Comparison of ENCODE assay signal across 25 cellular contexts in genomic region chr2:240379089-240379636, GRCh38.
"Had no signal": no experiment of that assay in that cellular context is flagged by ENCODE, and none has a peak within 500 bp of the region (broad histone marks: within the 10 kb centered on the region; RNA-seq: fewer than 3 reads in every experiment).

No MANE protein-coding gene starts in this region.

- H3K4me1 Mint-ChIP-seq: activated CD4-positive, alpha-beta memory T cell treated with anti-CD3 and anti-CD28 coated beads, Interleukin-2, amount 10 ng/mL, durations not matched to agents 7 days and 5 days; activated T-helper 17 cell treated with anti-CD3 and anti-CD28 coated beads, Interleukin-2, amount 50 U/mL, for 72 hours; brain; central memory CD8-positive, alpha-beta T cell had no signal

- DNase-seq: activated CD4-positive, alpha-beta memory T cell treated with anti-CD3 and anti-CD28 coated beads, Interleukin-2, amount 10 ng/mL, durations not matched to agents 7 days and 5 days; activated CD4-positive, alpha-beta T cell treated with anti-CD3 and anti-CD28 coated beads, Interleukin-2, amount 50 U/mL, for 1 hour; activated CD4-positive, CD25-positive, alpha-beta regulatory T cell; activated gamma-delta T cell; activated naive CD4-positive, alpha-beta T cell treated with anti-CD3 and anti-CD28 coated beads for 36 hours; activated T-cell treated with anti-CD3 and anti-CD28 coated beads for 4 hours; activated T-cell treated with anti-CD3 and anti-CD28 coated beads, Interleukin-2, amount 50 U/mL, for 48 hours; amygdala; NCI-H1048; NCI-H146; NCI-H187 treated with DMSO at 0.1 percent for 48 hours; NCI-H2081 treated with DMSO at 0.1 percent for 48 hours; NCI-H446; NCI-H524; PC-3; SHP77 treated with DMSO at 0.1 percent for 48 hours; T1000 had no signal

- FAIRE-seq: astrocyte, RCC 7860, TTC549 had no signal

- H3K4me3 Mint-ChIP-seq: activated CD4-positive, alpha-beta memory T cell treated with anti-CD3 and anti-CD28 coated beads, Interleukin-2, amount 10 ng/mL, durations not matched to agents 7 days and 5 days; activated naive CD4-positive, alpha-beta T cell treated with anti-CD3 and anti-CD28 coated beads for 36 hours; activated naive CD8-positive, alpha-beta T cell; activated T-helper 17 cell treated with anti-CD3 and anti-CD28 coated beads, Interleukin-2, amount 50 U/mL, for 72 hours; brain; central memory CD8-positive, alpha-beta T cell; T-helper 1 cell treated with Interleukin-12 subunit alpha and Interleukin-12 subunit beta and Interleukin-4 antibody, amounts not matched to agents 30 μg/mL and 1 μg/mL, for 36 hours had no signal

- ATAC-seq: activated T-helper 17 cell treated with anti-CD3 and anti-CD28 coated beads, Interleukin-2, amount 50 U/mL, for 72 hours; PC-3 had no signal

- H3K36me3 Mint-ChIP-seq: activated naive CD8-positive, alpha-beta T cell had no signal

- H3K27ac Mint-ChIP-seq: activated CD4-positive, alpha-beta memory T cell treated with anti-CD3 and anti-CD28 coated beads, Interleukin-2, amount 10 ng/mL, durations not matched to agents 7 days and 5 days; activated naive CD4-positive, alpha-beta T cell treated with anti-CD3 and anti-CD28 coated beads for 36 hours; activated naive CD8-positive, alpha-beta T cell; activated T-helper 17 cell treated with anti-CD3 and anti-CD28 coated beads, Interleukin-2, amount 50 U/mL, for 72 hours; brain; T-helper 1 cell treated with Interleukin-12 subunit alpha and Interleukin-12 subunit beta and Interleukin-4 antibody, amounts not matched to agents 30 μg/mL and 1 μg/mL, for 36 hours had no signal

- H3K27me3 Mint-ChIP-seq: activated naive CD8-positive, alpha-beta T cell had no signal
